1 cellular context compared by ENCODE assay signal in the genomic region with DNA sequence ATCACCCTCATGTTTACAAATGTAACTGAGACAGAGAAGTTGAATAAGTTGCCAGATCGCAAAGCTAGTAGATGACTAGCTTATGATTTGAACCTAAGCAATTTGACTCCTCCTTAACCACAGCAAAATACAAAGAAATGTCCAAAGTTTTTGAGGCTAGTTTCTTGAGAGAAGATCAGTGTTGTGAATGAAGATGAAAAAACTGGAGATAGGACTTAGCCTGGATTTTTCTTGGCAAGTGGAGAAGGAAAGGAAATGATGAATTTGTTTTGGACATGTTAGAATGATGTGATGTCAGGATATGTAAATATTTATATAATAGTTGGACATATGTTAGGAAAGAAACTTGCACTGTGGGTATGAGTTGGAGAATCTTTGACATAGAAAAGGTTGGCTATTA.
TF ChIP-seq lines count a peak whose summit lies in the region.

No MANE protein-coding gene starts in this region.

TF ChIP-seq in SK-N-SH, 30 proteins besides CTCF, POLR2A, EP300 and RAD21 (continued from another document):
- no peak for TF ChIP-seq TEAD4 (IDR thresholded peaks at IDR 0.05; ENCODE audit: borderline replicate concordance, insufficient read depth)
- TF ChIP-seq, protein P1, sequence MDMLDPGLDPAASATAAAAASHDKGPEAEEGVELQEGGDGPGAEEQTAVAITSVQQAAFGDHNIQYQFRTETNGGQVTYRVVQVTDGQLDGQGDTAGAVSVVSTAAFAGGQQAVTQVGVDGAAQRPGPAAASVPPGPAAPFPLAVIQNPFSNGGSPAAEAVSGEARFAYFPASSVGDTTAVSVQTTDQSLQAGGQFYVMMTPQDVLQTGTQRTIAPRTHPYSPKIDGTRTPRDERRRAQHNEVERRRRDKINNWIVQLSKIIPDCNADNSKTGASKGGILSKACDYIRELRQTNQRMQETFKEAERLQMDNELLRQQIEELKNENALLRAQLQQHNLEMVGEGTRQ (IDR thresholded peaks at IDR 0.05; ENCODE audit: borderline replicate concordance, low read depth, low read length), result no peak
- no peak for TF ChIP-seq SMC3 (IDR thresholded peaks at IDR 0.05; ENCODE audit: low read depth, low read length)
- TF ChIP-seq NRF1 (IDR thresholded peaks at IDR 0.05; ENCODE audit: low read depth, low read length), result no peak
- TF ChIP-seq, protein P2, sequence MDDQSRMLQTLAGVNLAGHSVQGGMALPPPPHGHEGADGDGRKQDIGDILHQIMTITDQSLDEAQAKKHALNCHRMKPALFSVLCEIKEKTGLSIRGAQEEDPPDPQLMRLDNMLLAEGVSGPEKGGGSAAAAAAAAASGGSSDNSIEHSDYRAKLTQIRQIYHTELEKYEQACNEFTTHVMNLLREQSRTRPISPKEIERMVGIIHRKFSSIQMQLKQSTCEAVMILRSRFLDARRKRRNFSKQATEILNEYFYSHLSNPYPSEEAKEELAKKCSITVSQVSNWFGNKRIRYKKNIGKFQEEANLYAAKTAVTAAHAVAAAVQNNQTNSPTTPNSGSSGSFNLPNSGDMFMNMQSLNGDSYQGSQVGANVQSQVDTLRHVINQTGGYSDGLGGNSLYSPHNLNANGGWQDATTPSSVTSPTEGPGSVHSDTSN (IDR thresholded peaks at IDR 0.05), result no peak
- no peak for TF ChIP-seq RXRA (IDR thresholded peaks at IDR 0.05; ENCODE audit: borderline replicate concordance, low read depth)
